In genomic region chr2:144261966-144262365, GRCh38 we compare ENCODE assay signal across 17 cellular contexts.
"Had no signal": no experiment of that assay in that cellular context is flagged by ENCODE, and none has a peak within 500 bp of the region (broad histone marks: within the 10 kb centered on the region; RNA-seq: fewer than 3 reads in every experiment).

No MANE protein-coding gene starts in this region.

- FAIRE-seq: astrocyte, frontal cortex had no signal

- H3K4me3 Mint-ChIP-seq: activated CD4-positive, alpha-beta memory T cell treated with anti-CD3 and anti-CD28 coated beads for 36 hours; naive thymus-derived CD8-positive, alpha-beta T cell; stimulated activated naive B cell treated with anti-CD40 and anti-IgM and Interleukin-4, amounts not matched to agents 10 μg/mL and 1 μg/mL and 100 μg/mL, for 72 hours; T-helper 17 cell had no signal

- H3K36me3 ChIP-seq: upper lobe of left lung had no signal

- H3K4me3 ChIP-seq: upper lobe of left lung had no signal

- H3K27ac Mint-ChIP-seq: activated CD4-positive, alpha-beta memory T cell treated with anti-CD3 and anti-CD28 coated beads for 36 hours; stimulated activated naive B cell treated with anti-CD40 and anti-IgM and Interleukin-4, amounts not matched to agents 10 μg/mL and 1 μg/mL and 100 μg/mL, for 72 hours; T-helper 17 cell had no signal

- DNase-seq: activated CD4-positive, alpha-beta memory T cell treated with anti-CD3 and anti-CD28 coated beads for 36 hours; activated CD4-positive, CD25-positive, alpha-beta regulatory T cell; activated CD8-positive, alpha-beta memory T cell treated with anti-CD3 and anti-CD28 coated beads, Interleukin-2, amount 50 U/mL, for 48 hours; activated gamma-delta T cell; head of caudate nucleus; kidney glomerular epithelial cell; left ventricle myocardium superior; mesenchymal stem cell; naive thymus-derived CD8-positive, alpha-beta T cell; stimulated activated CD4-positive, alpha-beta T cell treated with anti-CD3 and anti-CD28 coated beads, Interleukin-12 subunit alpha, Interleukin-12 subunit beta, amount 100 ng/mL, for 4 hours; stimulated activated CD4-positive, alpha-beta T cell treated with anti-CD3 and anti-CD28 coated beads, Interleukin-2, amount 100 ng/mL, for 24 hours; stimulated activated naive B cell treated with anti-CD40 and anti-IgM and Interleukin-4, amounts not matched to agents 10 μg/mL and 1 μg/mL and 100 μg/mL, for 72 hours; T-helper 17 cell; upper lobe of left lung had no signal

- H3K27me3 Mint-ChIP-seq: activated CD4-positive, alpha-beta memory T cell treated with anti-CD3 and anti-CD28 coated beads for 36 hours; naive thymus-derived CD8-positive, alpha-beta T cell; stimulated activated naive B cell treated with anti-CD40 and anti-IgM and Interleukin-4, amounts not matched to agents 10 μg/mL and 1 μg/mL and 100 μg/mL, for 72 hours; T-helper 17 cell had no signal

- H3K27me3 ChIP-seq: upper lobe of left lung had no signal

- H3K27ac ChIP-seq: epithelial cell of prostate, upper lobe of left lung had no signal

- ATAC-seq: left ventricle myocardium superior; stimulated activated naive B cell treated with anti-CD40 and anti-IgM and Interleukin-4, amounts not matched to agents 10 μg/mL and 1 μg/mL and 100 μg/mL, for 72 hours; T-helper 17 cell had no signal
